In the genomic region with DNA sequence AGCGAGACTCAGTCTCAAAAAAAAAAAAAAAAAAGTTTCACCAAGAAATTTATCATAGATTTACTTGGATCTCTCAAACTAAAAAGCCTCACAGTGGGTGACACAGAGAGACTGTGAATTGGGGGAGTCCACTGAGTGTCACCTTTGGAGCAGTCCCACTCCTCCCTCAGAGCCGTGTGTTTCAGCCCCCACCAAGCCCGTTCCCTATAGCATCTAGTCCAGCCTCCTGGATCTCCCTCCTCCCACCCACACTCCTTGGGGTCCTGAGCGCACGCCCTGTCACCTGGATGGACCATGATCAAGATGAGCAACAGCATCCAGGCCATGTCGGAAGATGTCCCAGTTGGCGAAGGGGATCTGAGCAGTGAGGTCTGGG, we compare ENCODE assay signal across 16 cellular contexts. TPM values are rescaled to one million over a fixed set of nuclear protein-coding genes. Genes with fewer than 3 reads are reported as not detected.
DNase-seq lines count a peak whose midpoint lies in the region; ATAC-seq and TF ChIP-seq lines count a peak whose summit lies in the region.
"Had no signal": no experiment of that assay in that cellular context is flagged by ENCODE, and none has a peak within 500 bp of the region (broad histone marks: within the 10 kb centered on the region; RNA-seq: fewer than 3 reads in every experiment).

No MANE protein-coding gene starts in this region.

- DNase-seq in T-helper 1 cell (no peak), glutamatergic neuron (no peak)
- DNase-seq in natural killer cell treated with Interleukin-12 subunit alpha and Interleukin-12 subunit beta and Interleukin-15 and Interleukin-18, amount 100 ng/mL, for 72 hours (ENCODE audit: low spot score): no peak
- DNase-seq: NCI-H69; stimulated activated CD4-positive, alpha-beta T cell treated with anti-CD3 and anti-CD28 coated beads, Interleukin-12 subunit alpha, Interleukin-12 subunit beta, amount 100 ng/mL, for 4 hours; substantia nigra had no signal

- peak overlapping the region; percentile 87 for H3K27ac Mint-ChIP-seq in T-helper 1 cell treated with Interleukin-12 subunit alpha and Interleukin-12 subunit beta and Interleukin-4 antibody, amounts not matched to agents 30 μg/mL and 1 μg/mL, for 36 hours
- H3K27ac Mint-ChIP-seq in activated naive CD8-positive, alpha-beta T cell: peak overlapping the region; percentile 76
- peak overlapping the region; percentile 92 to 93 for H3K27ac Mint-ChIP-seq in natural killer cell treated with Interleukin-12 subunit alpha and Interleukin-12 subunit beta and Interleukin-15 and Interleukin-18, amount 100 ng/mL, for 72 hours
- H3K27ac Mint-ChIP-seq in glutamatergic neuron (ENCODE audit: unreplicated experiment): no peak overlapping the region
- H3K27ac Mint-ChIP-seq: brain had no signal

- TF ChIP-seq CTCF in glutamatergic neuron (IDR thresholded peaks at IDR 0.05; ENCODE audit: partially characterized antibody, unreplicated experiment): no peak

- peak overlapping the region; percentile 67 for H3K4me3 Mint-ChIP-seq in T-helper 1 cell treated with Interleukin-12 subunit alpha and Interleukin-12 subunit beta and Interleukin-4 antibody, amounts not matched to agents 30 μg/mL and 1 μg/mL, for 36 hours
- peak overlapping the region; percentile 68 for H3K4me3 Mint-ChIP-seq in activated naive CD8-positive, alpha-beta T cell
- H3K4me3 Mint-ChIP-seq in natural killer cell treated with Interleukin-12 subunit alpha and Interleukin-12 subunit beta and Interleukin-15 and Interleukin-18, amount 100 ng/mL, for 72 hours: peak overlapping the region; percentile 82
- no peak overlapping the region for H3K4me3 Mint-ChIP-seq in glutamatergic neuron (ENCODE audit: unreplicated experiment)
- H3K4me3 Mint-ChIP-seq: brain had no signal

- peaks cover 38% of the 10 kb centered on the region for H3K4me1 Mint-ChIP-seq in T-helper 1 cell treated with Interleukin-12 subunit alpha and Interleukin-12 subunit beta and Interleukin-4 antibody, amounts not matched to agents 30 μg/mL and 1 μg/mL, for 36 hours (ENCODE audit: low read depth)
- H3K4me1 Mint-ChIP-seq in activated naive CD8-positive, alpha-beta T cell (ENCODE audit: low read depth): peaks cover 51% of the 10 kb centered on the region
- peaks cover 50 to 51% of the 10 kb centered on the region in 2 donors for H3K4me1 Mint-ChIP-seq in natural killer cell treated with Interleukin-12 subunit alpha and Interleukin-12 subunit beta and Interleukin-15 and Interleukin-18, amount 100 ng/mL, for 72 hours (ENCODE audit: low read depth in 2 of 2)
- peaks cover 9% of the 10 kb centered on the region for H3K4me1 Mint-ChIP-seq in glutamatergic neuron (ENCODE audit: low read depth, unreplicated experiment)
- H3K4me1 Mint-ChIP-seq: brain had no signal

- peak; percentile 18 for ATAC-seq in HG02798 (IDR thresholded peaks at IDR 0.05; ENCODE audit: poor library complexity, unreplicated experiment)
- ATAC-seq in natural killer cell treated with Interleukin-12 subunit alpha and Interleukin-12 subunit beta and Interleukin-15 and Interleukin-18, amount 100 ng/mL, for 72 hours: peak; percentile 26 to 56
- ATAC-seq in GM18873 (IDR thresholded peaks at IDR 0.05; ENCODE audit: low FRiP score, unreplicated experiment): no peak
- ATAC-seq in HG03469 (IDR thresholded peaks at IDR 0.05; ENCODE audit: unreplicated experiment): no peak

- peaks cover 13% of the 10 kb centered on the region for H3K36me3 Mint-ChIP-seq in T-helper 1 cell treated with Interleukin-12 subunit alpha and Interleukin-12 subunit beta and Interleukin-4 antibody, amounts not matched to agents 30 μg/mL and 1 μg/mL, for 36 hours (ENCODE audit: low read depth)
- H3K36me3 Mint-ChIP-seq in activated naive CD8-positive, alpha-beta T cell: peaks cover 2% of the 10 kb centered on the region
- H3K36me3 Mint-ChIP-seq in natural killer cell treated with Interleukin-12 subunit alpha and Interleukin-12 subunit beta and Interleukin-15 and Interleukin-18, amount 100 ng/mL, for 72 hours: peaks cover 7% of the 10 kb centered on the region
- H3K36me3 Mint-ChIP-seq in glutamatergic neuron (ENCODE audit: unreplicated experiment): no peaks in the 10 kb centered on the region
- H3K36me3 Mint-ChIP-seq: brain had no signal

- H3K27me3 Mint-ChIP-seq in T-helper 1 cell treated with Interleukin-12 subunit alpha and Interleukin-12 subunit beta and Interleukin-4 antibody, amounts not matched to agents 30 μg/mL and 1 μg/mL, for 36 hours (ENCODE audit: low read depth): no peaks in the 10 kb centered on the region
- no peaks in the 10 kb centered on the region for H3K27me3 Mint-ChIP-seq in activated naive CD8-positive, alpha-beta T cell
- no peaks in the 10 kb centered on the region for H3K27me3 Mint-ChIP-seq in natural killer cell treated with Interleukin-12 subunit alpha and Interleukin-12 subunit beta and Interleukin-15 and Interleukin-18, amount 100 ng/mL, for 72 hours
- H3K27me3 Mint-ChIP-seq in glutamatergic neuron (ENCODE audit: unreplicated experiment): no peaks in the 10 kb centered on the region

- H3K9me3 Mint-ChIP-seq in T-helper 1 cell treated with Interleukin-12 subunit alpha and Interleukin-12 subunit beta and Interleukin-4 antibody, amounts not matched to agents 30 μg/mL and 1 μg/mL, for 36 hours: no peaks in the 10 kb centered on the region
- no peaks in the 10 kb centered on the region for H3K9me3 Mint-ChIP-seq in activated naive CD8-positive, alpha-beta T cell (ENCODE audit: low read depth)
- no peaks in the 10 kb centered on the region for H3K9me3 Mint-ChIP-seq in natural killer cell treated with Interleukin-12 subunit alpha and Interleukin-12 subunit beta and Interleukin-15 and Interleukin-18, amount 100 ng/mL, for 72 hours
- H3K9me3 Mint-ChIP-seq in glutamatergic neuron (ENCODE audit: unreplicated experiment): peaks cover 2% of the 10 kb centered on the region

RNA-seq across cellular contexts. Expression of gene NCR3, which starts 0.4 kb away (rescaled TPM):
- total RNA-seq in natural killer cell treated with Interleukin-12 subunit alpha and Interleukin-12 subunit beta and Interleukin-15 and Interleukin-18, amount 100 ng/mL, for 72 hours: 10 to 100 TPM; 65.5 to 91.6 TPM
- not detected for total RNA-seq in glutamatergic neuron (ENCODE audit: unreplicated experiment)
- total RNA-seq: dermis microvascular lymphatic vessel endothelial cell, mucosa of gallbladder, posterior vena cava had no signal

RNA-seq across cellular contexts. Expression of gene LST1, which starts 6.3 kb away (rescaled TPM):
- total RNA-seq in natural killer cell treated with Interleukin-12 subunit alpha and Interleukin-12 subunit beta and Interleukin-15 and Interleukin-18, amount 100 ng/mL, for 72 hours: 10 to 100 TPM; 15.5 to 34.6 TPM
- total RNA-seq in glutamatergic neuron (ENCODE audit: unreplicated experiment): not detected
- total RNA-seq: RPMI7951 had no signal

RNA-seq across cellular contexts. Expression of gene LTB, which starts 10.2 kb away (rescaled TPM):
- total RNA-seq in natural killer cell treated with Interleukin-12 subunit alpha and Interleukin-12 subunit beta and Interleukin-15 and Interleukin-18, amount 100 ng/mL, for 72 hours: 100 to 1,000 TPM; 110 to 153 TPM
- total RNA-seq in glutamatergic neuron (ENCODE audit: unreplicated experiment): not detected
- total RNA-seq: RPMI7951 had no signal

RNA-seq across cellular contexts. Expression of gene TNF, which starts 17.0 kb away (rescaled TPM):
- 100 to 1,000 TPM; 320 to 420 TPM for total RNA-seq in natural killer cell treated with Interleukin-12 subunit alpha and Interleukin-12 subunit beta and Interleukin-15 and Interleukin-18, amount 100 ng/mL, for 72 hours
- total RNA-seq in glutamatergic neuron (ENCODE audit: unreplicated experiment): not detected
- total RNA-seq: dermis microvascular lymphatic vessel endothelial cell had no signal

RNA-seq across cellular contexts. Expression of gene LTA, which starts 20.3 kb away (rescaled TPM):
- total RNA-seq in natural killer cell treated with Interleukin-12 subunit alpha and Interleukin-12 subunit beta and Interleukin-15 and Interleukin-18, amount 100 ng/mL, for 72 hours: 1,000 to 10,000 TPM; 1,187 to 3,727 TPM
- not detected for total RNA-seq in glutamatergic neuron (ENCODE audit: unreplicated experiment)
- total RNA-seq: dermis microvascular lymphatic vessel endothelial cell, posterior vena cava, RPMI7951 had no signal

Comparison
In these comparisons a context has a peak if more than half of its experiments do, and no peak if none do; other contexts are left out.
1. ATAC-seq: peak in HG02798 (single experiment) and natural killer cell treated with Interleukin-12 subunit alpha and Interleukin-12 subunit beta and Interleukin-15 and Interleukin-18, amount 100 ng/mL, for 72 hours (2 of 2); none in GM18873 (single experiment) and HG03469 (single experiment).
2. RNA of gene NCR3, which starts 0.4 kb away (total RNA-seq): 65.5 to 91.6 TPM in natural killer cell treated with Interleukin-12 subunit alpha and Interleukin-12 subunit beta and Interleukin-15 and Interleukin-18, amount 100 ng/mL, for 72 hours; not detected in glutamatergic neuron (single experiment); every median in the first group is over 10 times any median in the second.
3. RNA of gene LST1, which starts 6.3 kb away (total RNA-seq): 15.5 to 34.6 TPM in natural killer cell treated with Interleukin-12 subunit alpha and Interleukin-12 subunit beta and Interleukin-15 and Interleukin-18, amount 100 ng/mL, for 72 hours; not detected in glutamatergic neuron (single experiment); every median in the first group is over 10 times any median in the second.
4. RNA of gene LTB, which starts 10.2 kb away (total RNA-seq): 110 to 153 TPM in natural killer cell treated with Interleukin-12 subunit alpha and Interleukin-12 subunit beta and Interleukin-15 and Interleukin-18, amount 100 ng/mL, for 72 hours; not detected in glutamatergic neuron (single experiment); every median in the first group is over 100 times any median in the second.